Comparison of ENCODE assay signal across 1 cellular context in the genomic region with DNA sequence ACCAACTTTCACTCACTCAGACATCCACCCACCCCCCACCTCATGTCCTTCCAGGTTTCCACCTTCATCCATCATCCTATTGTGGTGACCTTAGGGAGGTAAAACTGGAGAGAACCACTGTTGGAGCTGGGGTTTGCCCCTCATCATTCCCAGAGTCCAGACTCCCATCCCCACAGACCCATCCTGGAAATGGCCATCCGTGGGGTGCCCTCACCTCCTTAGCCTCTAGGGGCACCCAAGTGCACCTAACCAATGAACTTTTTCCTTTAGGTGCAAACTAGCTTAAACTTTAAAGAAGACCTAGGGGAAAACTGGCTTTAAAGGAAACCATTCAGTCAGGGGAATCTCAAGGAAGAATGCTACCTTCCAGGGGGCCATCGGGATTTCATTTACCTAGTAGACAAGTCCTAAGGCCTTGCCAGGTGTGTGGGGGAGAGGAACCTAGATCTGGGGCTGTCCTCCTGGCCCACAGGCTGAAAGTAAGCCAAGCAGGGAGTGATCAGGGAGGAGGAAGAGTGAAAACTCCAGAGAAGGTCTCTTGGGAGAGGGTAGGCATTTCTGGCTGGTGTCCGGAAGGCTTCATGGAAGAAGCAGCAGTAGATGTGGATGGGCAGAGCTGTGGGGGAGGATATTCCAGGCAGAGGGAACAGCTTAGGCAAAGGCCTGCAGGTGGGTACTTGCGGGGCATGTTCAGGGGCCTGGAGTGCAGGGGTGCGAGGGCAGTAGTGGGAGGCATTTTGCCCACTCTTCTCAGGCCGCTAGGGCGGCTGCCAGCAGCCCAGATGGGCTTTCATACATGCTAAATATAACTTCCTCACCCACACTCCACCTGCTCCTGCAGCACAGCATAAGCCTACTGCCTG.
TF ChIP-seq lines count a peak whose summit lies in the region.

No MANE protein-coding gene starts in this region.

TF ChIP-seq in HEK293T, 16 proteins besides CTCF, POLR2A, EP300 and RAD21 (continued from another document):
- TF ChIP-seq FOXM1 (IDR thresholded peaks at IDR 0.05; ENCODE audit: borderline replicate concordance) (no peak), PKNOX1 (IDR thresholded peaks at IDR 0.05) (no peak), SUZ12 (IDR thresholded peaks at IDR 0.05) (no peak)
